9 cellular contexts compared by ENCODE assay signal in genomic region chr20:62305149-62305764, GRCh38. TPM values are rescaled to one million over a fixed set of nuclear protein-coding genes. Genes with fewer than 3 reads are reported as not detected.
A peak's percentile ranks its signal among the peaks of the same experiment; 100 is the strongest.
DNase-seq lines count a peak whose midpoint lies in the region; ATAC-seq and TF ChIP-seq lines count a peak whose summit lies in the region.
"Had no signal": no experiment of that assay in that cellular context is flagged by ENCODE, and none has a peak within 500 bp of the region (broad histone marks: within the 10 kb centered on the region; RNA-seq: fewer than 3 reads in every experiment).

No MANE protein-coding gene starts in this region.

- no peaks in the 10 kb centered on the region for H3K9me2 ChIP-seq in PC-9 (ENCODE audit: insufficient read depth)

- H4K20me1 ChIP-seq in PC-9 (ENCODE audit: insufficient read depth), result peaks cover 68% of the 10 kb centered on the region

- peak overlapping the region; percentile 99 for H3K4me2 ChIP-seq in PC-9

- TF ChIP-seq CTCF in PC-9 (conservative IDR thresholded peaks at IDR 0.05) (no peak), endodermal cell (conservative IDR thresholded peaks at IDR 0.05) (no peak)

- H2AFZ ChIP-seq in PC-9, result no peak overlapping the region

- H3K36me3 Mint-ChIP-seq in endodermal cell (ENCODE audit: low read depth), result peaks cover 36% of the 10 kb centered on the region

- H3K27ac ChIP-seq in PC-9 (peak overlapping the region; percentile 62; the same call in 1 of the 2 replicates), endodermal cell (ENCODE audit: low read depth, low read length) (no peak overlapping the region), rectal smooth muscle tissue (ENCODE audit: low read depth, low read length) (peak overlapping the region; percentile 7)

- peak overlapping the region; percentile 99; the same call in 1 of the 2 replicates for H3K4me3 ChIP-seq in PC-9
- H3K4me3 ChIP-seq in endodermal cell (ENCODE audit: low read length), result peak overlapping the region; percentile 98
- H3K4me3 ChIP-seq in rectal smooth muscle tissue (ENCODE audit: low read length), result peak overlapping the region; percentile 68

- DNase-seq in DMS 273 (lab: John Stamatoyannopoulos, UW; ENCODE audit: unreplicated experiment) (peak; percentile 52), DMS 273 treated with DMSO at 0.1 percent for 48 hours (lab: John Stamatoyannopoulos, UW) (no peak), PC-9 (peak; percentile 67 to 69), endodermal cell (no peak), kidney glomerular epithelial cell (lab: John Stamatoyannopoulos, UW) (no peak)
- no peak for DNase-seq in activated effector memory CD4-positive, alpha-beta T cell treated with Interleukin-2 at 50 U/mL for 16 hours
- DNase-seq: NCI-H187 treated with DMSO at 0.1 percent for 48 hours had no signal

- peak overlapping the region; percentile 79 for H3K27ac Mint-ChIP-seq in endodermal cell

- no peaks in the 10 kb centered on the region for H3K27me3 ChIP-seq in PC-9 (ENCODE audit: insufficient read depth, low read depth)
- H3K27me3 ChIP-seq in endodermal cell (ENCODE audit: control insufficient read depth, insufficient read depth, low read length, poor library complexity, severe bottlenecking), result no peaks in the 10 kb centered on the region
- H3K27me3 ChIP-seq in rectal smooth muscle tissue (ENCODE audit: control insufficient read depth, insufficient read depth, low read length), result no peaks in the 10 kb centered on the region

- BruUV-seq in PC-9 (replicated peaks; lab: Mats Ljungman, UMichigan), result no TSS peak

- CTCF ChIA-PET in PC-9 (lab: Charles Lee), result interaction anchor here (1.5 kb wide), 1 partner anchor 77 kb away, joined by 9 read pairs; no protein-coding TSS in a partner anchor

- H3K4me1 ChIP-seq in PC-9 (replicated peaks; ENCODE audit: insufficient read depth) (peaks cover 20% of the 10 kb centered on the region), endodermal cell (ENCODE audit: control insufficient read depth, insufficient read depth, low read length) (peaks cover 13% of the 10 kb centered on the region), rectal smooth muscle tissue (ENCODE audit: control insufficient read depth, insufficient read depth, low read length) (peaks cover 9% of the 10 kb centered on the region)

- H3K4me3 Mint-ChIP-seq in endodermal cell, result peak overlapping the region; percentile 87

- no peaks in the 10 kb centered on the region for H3K9me3 ChIP-seq in PC-9 (ENCODE audit: insufficient read depth, low read depth)
- no peaks in the 10 kb centered on the region for H3K9me3 ChIP-seq in endodermal cell (ENCODE audit: control insufficient read depth, low read length)

- H3K9me3 Mint-ChIP-seq in endodermal cell, result peaks cover 1% of the 10 kb centered on the region

- POLR2A ChIA-PET in PC-9 (lab: Charles Lee; ENCODE audit: unreplicated experiment), result interaction anchor here (0.5 to 0.8 kb wide), 4 partner anchors 45 to 361 kb away, joined by 4 to 5 read pairs (median 4); no protein-coding TSS in a partner anchor

- intact Hi-C loops in PC-9 (cut with micrococcal nuclease; ENCODE audit: unreplicated experiment), result no loop called here

- WGBS in endodermal cell (ENCODE audit: insufficient coverage in 1 of 2, insufficient read length in 1 of 2), 2 experiments, result 86 to 97% methylated on average over 16 to 18 of the region's 18 CpGs

- H3K9ac ChIP-seq in endodermal cell (ENCODE audit: extremely low read depth, low read length, poor library complexity, severe bottlenecking) (no peak overlapping the region), rectal smooth muscle tissue (ENCODE audit: low read length) (no peak overlapping the region)

- peaks cover 14% of the 10 kb centered on the region for H3K4me1 Mint-ChIP-seq in endodermal cell

- H3K79me2 ChIP-seq in PC-9 (ENCODE audit: low read depth), result peaks cover 55% of the 10 kb centered on the region

- H3F3A ChIP-seq in PC-9 (ENCODE audit: insufficient read depth, low read depth), result peaks cover 81% of the 10 kb centered on the region

- H3K27me3 Mint-ChIP-seq in endodermal cell (ENCODE audit: insufficient read depth), result no peaks in the 10 kb centered on the region

- H3K36me3 ChIP-seq in PC-9 (ENCODE audit: low read depth) (peaks cover 23% of the 10 kb centered on the region), endodermal cell (ENCODE audit: control insufficient read depth, insufficient read depth, low read length) (peaks cover 46% of the 10 kb centered on the region), rectal smooth muscle tissue (ENCODE audit: control insufficient read depth, insufficient read depth, low read length) (peaks cover 37% of the 10 kb centered on the region)

- no peak for ATAC-seq in HG03354 (IDR thresholded peaks at IDR 0.05; ENCODE audit: poor library complexity, severe bottlenecking, unreplicated experiment)

RNA-seq across cellular contexts. Expression of gene ADRM1, which starts 2.5 kb away (rescaled TPM):
- 172 and 173 TPM in 2 replicates for total RNA-seq in PC-9 (2021)
- 100 to 1,000 TPM; 105 to 106 TPM for total RNA-seq in endodermal cell
- polyA plus RNA-seq in endodermal cell (2013, experiment 1 of 2), result 77.9 TPM
- 81.6 TPM for polyA plus RNA-seq in endodermal cell (2013, experiment 2 of 2)

Comparison
In these comparisons a context has a peak if more than half of its experiments do, and no peak if none do; other contexts are left out.
1. DNase-seq: peak in DMS 273 (single experiment) and PC-9 (2 of 2); none in DMS 273 treated with DMSO at 0.1 percent for 48 hours (single experiment), endodermal cell (single experiment), activated effector memory CD4-positive, alpha-beta T cell treated with Interleukin-2 at 50 U/mL for 16 hours (single experiment) and kidney glomerular epithelial cell (single experiment).
2. Peak in every context shown above with its lines, with median percentiles within 50 percentile points of each other: H3K4me3 ChIP-seq.